Comparison of ENCODE assay signal across 2 cellular contexts in genomic region chr7:137984181-137985041, GRCh38.
TF ChIP-seq lines count a peak whose summit lies in the region.

No MANE protein-coding gene starts in this region.

TF ChIP-seq in GM23338, 12 proteins besides CTCF, POLR2A, EP300 and RAD21:
- TF ChIP-seq REST (IDR thresholded peaks at IDR 0.05; ENCODE audit: unreplicated experiment) (no peak), ZNF331 (CRISPR knock-in tag; IDR thresholded peaks at IDR 0.05; ENCODE audit: low read depth) (no peak), POLR2AphosphoS5 (IDR thresholded peaks at IDR 0.05; ENCODE audit: low read depth) (no peak), EZH2 (IDR thresholded peaks at IDR 0.05; ENCODE audit: low read depth, unreplicated experiment) (no peak), CREB1 (CRISPR knock-in tag; IDR thresholded peaks at IDR 0.05; ENCODE audit: low read depth) (no peak), NANOG (IDR thresholded peaks at IDR 0.05; ENCODE audit: borderline replicate concordance) (no peak), EZH2phosphoT487 (IDR thresholded peaks at IDR 0.05; ENCODE audit: unreplicated experiment) (no peak), JUNB (IDR thresholded peaks at IDR 0.05; ENCODE audit: unreplicated experiment) (no peak)

TF ChIP-seq in HepG2, 621 proteins besides CTCF, POLR2A, EP300 and RAD21:
- TF ChIP-seq ZNF331 (CRISPR knock-in tag; IDR thresholded peaks at IDR 0.05) (peak; percentile 37; the same call in 1 of the 2 replicates), ZNF703 (CRISPR knock-in tag; IDR thresholded peaks at IDR 0.05; ENCODE audit: borderline replicate concordance) (no peak), PHF8 (CRISPR knock-in tag; IDR thresholded peaks at IDR 0.05) (0 out of 2 replicates have a peak, but pooled peaks have one; percentile 8), THAP11 (CRISPR knock-in tag; IDR thresholded peaks at IDR 0.05) (no peak), ZNF275 (CRISPR knock-in tag; IDR thresholded peaks at IDR 0.05; ENCODE audit: borderline replicate concordance) (no peak), NCOR1 (IDR thresholded peaks at IDR 0.05; ENCODE audit: borderline replicate concordance, low read length) (peak; percentile 22; the same call in 1 of the 2 replicates), TCF7 (IDR thresholded peaks at IDR 0.05; ENCODE audit: low read depth) (0 out of 2 replicates have a peak, but pooled peaks have one; percentile 8), PPARG (CRISPR knock-in tag; conservative IDR thresholded peaks at IDR 0.05) (peak; percentile 86), ZBTB25 (CRISPR knock-in tag; IDR thresholded peaks at IDR 0.05) (no peak), GATAD2A (CRISPR knock-in tag; IDR thresholded peaks at IDR 0.05) (peak; percentile 43; the same call in 1 of the 2 replicates), RBM22 (optimal IDR thresholded peaks at IDR 0.05; ENCODE audit: low read length) (peak; percentile 66), ZBTB38 (CRISPR knock-in tag; IDR thresholded peaks at IDR 0.05) (peak; percentile 38; the same call in 1 of the 2 replicates), SALL1 (CRISPR knock-in tag; IDR thresholded peaks at IDR 0.05) (0 out of 2 replicates have a peak, but pooled peaks have one; percentile 11), ZNF883 (CRISPR knock-in tag; IDR thresholded peaks at IDR 0.05; ENCODE audit: not compliant biosample characterization) (peak; percentile 37), RXRB (CRISPR knock-in tag; IDR thresholded peaks at IDR 0.05; ENCODE audit: borderline replicate concordance) (peak; percentile 37; the same call in 1 of the 2 replicates), CREB1 (IDR thresholded peaks at IDR 0.05) (no peak), CREB1 (CRISPR knock-in tag; IDR thresholded peaks at IDR 0.05) (peak; percentile 5; the same call in 1 of the 2 replicates), HNF4G (IDR thresholded peaks at IDR 0.05; ENCODE audit: borderline replicate concordance, low read depth, low read length) (peak; percentile 51; the same call in 1 of the 2 replicates), HNF4G (CRISPR knock-in tag; IDR thresholded peaks at IDR 0.05; ENCODE audit: borderline replicate concordance, low read depth) (no peak), CREM (IDR thresholded peaks at IDR 0.05) (peak; percentile 12; the same call in 1 of the 2 replicates), CREM (CRISPR knock-in tag; IDR thresholded peaks at IDR 0.05) (no peak), BCL6 (CRISPR knock-in tag; IDR thresholded peaks at IDR 0.05) (0 out of 2 replicates have a peak, but pooled peaks have one; percentile 14), ZSCAN29 (CRISPR knock-in tag; conservative IDR thresholded peaks at IDR 0.05) (0 out of 2 replicates have a peak, but pooled peaks have one; percentile 32), PLRG1 (conservative IDR thresholded peaks at IDR 0.05) (no peak), ATF4 (CRISPR knock-in tag; IDR thresholded peaks at IDR 0.05) (peak in 1 of 2 experiments; percentile 16; a peak in 1 of 4 replicates), ZNF644 (CRISPR knock-in tag; IDR thresholded peaks at IDR 0.05; ENCODE audit: low read depth) (0 out of 2 replicates have a peak, but pooled peaks have one; percentile 38), ZBTB21 (CRISPR knock-in tag; IDR thresholded peaks at IDR 0.05) (peak; percentile 40; the same call in 1 of the 2 replicates), PATZ1 (CRISPR knock-in tag; IDR thresholded peaks at IDR 0.05) (peak; percentile 61), KAT2B (IDR thresholded peaks at IDR 0.05; ENCODE audit: borderline replicate concordance, low read depth, low read length) (no peak), PAXIP1 (CRISPR knock-in tag; conservative IDR thresholded peaks at IDR 0.05) (0 out of 2 replicates have a peak, but pooled peaks have one; percentile 25), ZNF543 (CRISPR knock-in tag; IDR thresholded peaks at IDR 0.05) (0 out of 2 replicates have a peak, but pooled peaks have one; percentile 49), TEAD3 (CRISPR knock-in tag; optimal IDR thresholded peaks at IDR 0.05; ENCODE audit: borderline replicate concordance) (peak; percentile 9)
